Comparison of ENCODE assay signal across 8 cellular contexts in genomic region chr1:42783092-42783491, GRCh38. TPM values are rescaled to one million over a fixed set of nuclear protein-coding genes. Genes with fewer than 3 reads are reported as not detected.
"Had no signal": no experiment of that assay in that cellular context is flagged by ENCODE, and none has a peak within 500 bp of the region (broad histone marks: within the 10 kb centered on the region; RNA-seq: fewer than 3 reads in every experiment).

No MANE protein-coding gene starts in this region.

- H3K4me3 Mint-ChIP-seq: IgD-negative memory B cell had no signal

- H3K9ac ChIP-seq: GM23248 had no signal

- H3K4me3 ChIP-seq: GM23248, HAP-1 had no signal

- H2AFZ ChIP-seq: GM23248 had no signal

- H3K4me1 ChIP-seq: HAP-1 had no signal

- FAIRE-seq: HTR-8/SVneo had no signal

- ATAC-seq: HCT116 had no signal

- H3K9me3 ChIP-seq: HAP-1 had no signal

- DNase-seq: GM23248, GOT3, H7, KG1 had no signal

- H3K27ac ChIP-seq: GM23248 had no signal

RNA-seq across cellular contexts. Expression of gene TMEM269, which starts 1.7 kb away (rescaled TPM):
- total RNA-seq: GM23248 had no signal
- polyA plus RNA-seq: GM23248, IgD-negative memory B cell had no signal
